17 cellular contexts compared by ENCODE assay signal in the genomic region with DNA sequence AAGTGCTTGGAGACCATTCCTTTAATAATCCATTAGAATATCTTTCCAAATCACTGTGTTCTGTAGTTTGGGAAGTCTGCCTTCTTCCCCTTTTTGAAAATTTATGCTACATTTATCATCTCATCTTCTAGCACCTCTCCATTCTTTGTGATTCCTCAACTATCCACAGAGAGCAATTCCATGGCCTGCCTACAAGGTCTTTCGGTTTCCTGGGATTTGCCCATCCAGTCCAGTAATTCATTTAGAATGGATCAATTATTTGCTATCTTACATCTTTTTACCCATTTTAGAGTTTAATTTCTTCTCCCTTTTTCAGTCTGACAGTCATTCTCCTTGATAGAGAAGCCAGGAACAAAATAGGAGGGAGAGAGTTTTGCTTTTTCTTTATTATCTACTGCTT.
"Had no signal": no experiment of that assay in that cellular context is flagged by ENCODE, and none has a peak within 500 bp of the region (broad histone marks: within the 10 kb centered on the region; RNA-seq: fewer than 3 reads in every experiment).

No MANE protein-coding gene starts in this region.

- H3K36me3 ChIP-seq: pancreas, thyroid gland, uterus had no signal

- H3K27me3 ChIP-seq: esophagus muscularis mucosa, heart left ventricle, left lung, pancreas, thyroid gland, uterus had no signal

- H3K4me3 ChIP-seq: esophagus muscularis mucosa, heart left ventricle, left lung, pancreas, thyroid gland, uterus had no signal

- H3K4me1 Mint-ChIP-seq: activated naive CD4-positive, alpha-beta T cell treated with anti-CD3 and anti-CD28 coated beads, Interleukin-2, amount 50 U/mL, for 24 hours had no signal

- H3K27me3 Mint-ChIP-seq: activated naive CD4-positive, alpha-beta T cell treated with anti-CD3 and anti-CD28 coated beads, Interleukin-2, amount 50 U/mL, for 24 hours; brain; T-helper 17 cell had no signal

- H3K4me3 Mint-ChIP-seq: activated naive CD4-positive, alpha-beta T cell treated with anti-CD3 and anti-CD28 coated beads, Interleukin-2, amount 50 U/mL, for 24 hours; brain; T-helper 17 cell had no signal

- H3K9me3 ChIP-seq: esophagus muscularis mucosa, heart left ventricle, left lung, pancreas, thyroid gland, uterus had no signal

- H3K27ac ChIP-seq: esophagus muscularis mucosa, heart left ventricle, left lung, pancreas, thyroid gland, uterus had no signal

- H3K27ac Mint-ChIP-seq: activated naive CD4-positive, alpha-beta T cell treated with anti-CD3 and anti-CD28 coated beads, Interleukin-2, amount 50 U/mL, for 24 hours; T-helper 17 cell had no signal

- ATAC-seq: heart left ventricle, pancreas, T-helper 17 cell had no signal

- H3K4me1 ChIP-seq: pancreas, uterus had no signal

- FAIRE-seq: pancreas, TTC549 had no signal

- H3K9me3 Mint-ChIP-seq: activated naive CD4-positive, alpha-beta T cell treated with anti-CD3 and anti-CD28 coated beads, Interleukin-2, amount 50 U/mL, for 24 hours; brain had no signal

- DNase-seq: activated CD4-positive, alpha-beta T cell treated with anti-CD3 and anti-CD28 coated beads, Interleukin-2, amount 50 U/mL, for 4 hours; activated T-cell treated with anti-CD3 and anti-CD28 coated beads, Interleukin-2, amount 50 U/mL, for 1 hour; cerebellar nuclear complex; foreskin melanocyte; heart left ventricle; islet precursor cell; left lung; mesendoderm; pancreas; stimulated activated CD4-positive, alpha-beta T cell treated with anti-CD3 and anti-CD28 coated beads, Interleukin-15, amount 100 ng/mL, for 24 hours; T-helper 17 cell; thyroid gland; uterus had no signal
